14 cellular contexts compared by ENCODE assay signal in the genomic region with DNA sequence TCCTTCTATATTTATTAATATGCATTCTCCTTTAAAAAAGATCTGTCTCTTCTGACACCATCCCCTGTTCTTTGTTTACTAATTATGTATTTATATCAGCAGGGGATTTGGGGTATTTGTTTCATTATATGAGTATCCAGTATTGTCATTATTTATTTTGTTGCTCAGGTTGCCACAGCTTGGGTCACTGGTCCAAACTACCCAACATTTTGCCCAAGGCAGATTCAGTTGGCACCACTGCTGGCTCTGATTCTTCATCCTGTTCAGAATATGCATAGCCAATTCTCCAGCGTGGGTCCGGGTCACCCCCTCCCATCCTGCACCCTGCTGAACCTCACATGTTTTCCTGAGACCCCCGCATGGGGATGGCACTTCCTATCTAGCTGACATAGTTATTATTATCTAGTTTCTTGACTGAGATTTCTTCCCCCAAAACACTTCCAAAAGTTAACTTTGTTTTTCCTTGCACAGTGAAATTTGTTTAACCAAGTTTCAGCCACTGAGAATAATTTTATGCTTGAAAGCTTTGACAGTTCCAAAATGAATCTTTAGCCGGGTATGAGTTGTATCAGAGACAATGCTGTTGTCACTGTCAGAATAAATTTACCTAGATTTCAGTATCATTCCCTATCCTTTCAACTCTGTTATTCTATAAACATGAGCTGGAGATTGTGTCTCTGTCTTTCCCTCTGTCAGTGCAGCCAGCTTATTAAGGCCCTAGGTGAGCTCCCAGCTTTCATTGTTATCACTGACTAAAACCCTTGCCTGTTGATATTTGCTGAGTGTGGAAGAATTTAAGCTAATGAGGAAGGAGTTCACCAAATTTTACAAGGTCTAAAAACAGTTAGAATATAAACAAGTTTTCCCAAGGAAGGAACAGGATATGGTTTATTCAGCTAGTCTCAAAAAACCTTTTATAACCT.
A peak's percentile ranks its signal among the peaks of the same experiment; 100 is the strongest.
DNase-seq lines count a peak whose midpoint lies in the region; ATAC-seq and TF ChIP-seq lines count a peak whose summit lies in the region.
"Had no signal": no experiment of that assay in that cellular context is flagged by ENCODE, and none has a peak within 500 bp of the region (broad histone marks: within the 10 kb centered on the region; RNA-seq: fewer than 3 reads in every experiment).

No MANE protein-coding gene starts in this region.

- H3K36me3 ChIP-seq in sigmoid colon, result peaks cover 19 to 80% (median 31%) of the 10 kb centered on the region in 4 donors

- peaks cover 0 to 70% (median 66%) of the 10 kb centered on the region in 4 donors for H3K4me1 ChIP-seq in sigmoid colon

- H3K9me3 ChIP-seq in sigmoid colon, result no peaks in the 10 kb centered on the region
- H3K9me3 ChIP-seq: heart right ventricle had no signal

- H3K36me3 Mint-ChIP-seq in T-helper 1 cell treated with Interleukin-12 subunit alpha and Interleukin-12 subunit beta and Interleukin-4 antibody, amounts not matched to agents 30 μg/mL and 1 μg/mL, for 36 hours (ENCODE audit: low read depth), result peaks cover 81% of the 10 kb centered on the region
- H3K36me3 Mint-ChIP-seq in activated naive CD8-positive, alpha-beta T cell treated with anti-CD3 and anti-CD28 coated beads, Interleukin-2, amount 10 ng/mL, durations not matched to agents 7 days and 5 days, result peaks cover 80% of the 10 kb centered on the region

- peak overlapping the region; percentile 47 for H3K27ac Mint-ChIP-seq in T-helper 1 cell treated with Interleukin-12 subunit alpha and Interleukin-12 subunit beta and Interleukin-4 antibody, amounts not matched to agents 30 μg/mL and 1 μg/mL, for 36 hours
- H3K27ac Mint-ChIP-seq in activated naive CD8-positive, alpha-beta T cell treated with anti-CD3 and anti-CD28 coated beads, Interleukin-2, amount 10 ng/mL, durations not matched to agents 7 days and 5 days, result peak overlapping the region; percentile 8

- H3K27me3 Mint-ChIP-seq in T-helper 1 cell treated with Interleukin-12 subunit alpha and Interleukin-12 subunit beta and Interleukin-4 antibody, amounts not matched to agents 30 μg/mL and 1 μg/mL, for 36 hours (ENCODE audit: low read depth), result no peaks in the 10 kb centered on the region
- H3K27me3 Mint-ChIP-seq in activated naive CD8-positive, alpha-beta T cell treated with anti-CD3 and anti-CD28 coated beads, Interleukin-2, amount 10 ng/mL, durations not matched to agents 7 days and 5 days, result no peaks in the 10 kb centered on the region

- intact Hi-C loops in sigmoid colon (cut with DNase I), result no loop called here

- H3K4me3 Mint-ChIP-seq in T-helper 1 cell treated with Interleukin-12 subunit alpha and Interleukin-12 subunit beta and Interleukin-4 antibody, amounts not matched to agents 30 μg/mL and 1 μg/mL, for 36 hours, result peak overlapping the region; percentile 23
- no peak overlapping the region for H3K4me3 Mint-ChIP-seq in activated naive CD8-positive, alpha-beta T cell treated with anti-CD3 and anti-CD28 coated beads, Interleukin-2, amount 10 ng/mL, durations not matched to agents 7 days and 5 days

- peak; percentile 66 for ATAC-seq in HG02759 (IDR thresholded peaks at IDR 0.05; ENCODE audit: unreplicated experiment)
- no peak for ATAC-seq in activated naive CD8-positive, alpha-beta T cell treated with anti-CD3 and anti-CD28 coated beads, Interleukin-2, amount 10 ng/mL, durations not matched to agents 7 days and 5 days (ENCODE audit: low read depth)
- ATAC-seq: heart right ventricle, sciatic nerve had no signal

- no peak for TF ChIP-seq CTCF in sigmoid colon (IDR thresholded peaks at IDR 0.05)

- H3K4me3 ChIP-seq in sigmoid colon, result no peak overlapping the region
- H3K4me3 ChIP-seq: heart right ventricle had no signal

- POLR2A ChIA-PET in activated naive CD8-positive, alpha-beta T cell treated with anti-CD3 and anti-CD28 coated beads, Interleukin-2, amount 10 ng/mL, durations not matched to agents 7 days and 5 days (lab: Charles Lee), result no interaction called here

- peaks cover 8% of the 10 kb centered on the region for H3K9me3 Mint-ChIP-seq in T-helper 1 cell treated with Interleukin-12 subunit alpha and Interleukin-12 subunit beta and Interleukin-4 antibody, amounts not matched to agents 30 μg/mL and 1 μg/mL, for 36 hours
- H3K9me3 Mint-ChIP-seq in activated naive CD8-positive, alpha-beta T cell treated with anti-CD3 and anti-CD28 coated beads, Interleukin-2, amount 10 ng/mL, durations not matched to agents 7 days and 5 days, result peaks cover 3% of the 10 kb centered on the region

- H3K4me1 Mint-ChIP-seq in T-helper 1 cell treated with Interleukin-12 subunit alpha and Interleukin-12 subunit beta and Interleukin-4 antibody, amounts not matched to agents 30 μg/mL and 1 μg/mL, for 36 hours (ENCODE audit: low read depth), result peaks cover 81% of the 10 kb centered on the region
- peaks cover 70% of the 10 kb centered on the region for H3K4me1 Mint-ChIP-seq in activated naive CD8-positive, alpha-beta T cell treated with anti-CD3 and anti-CD28 coated beads, Interleukin-2, amount 10 ng/mL, durations not matched to agents 7 days and 5 days

- peak overlapping the region in 3 of 4 donors; percentile 8 to 12 (median 10) for H3K27ac ChIP-seq in sigmoid colon
- H3K27ac ChIP-seq: 22Rv1, epithelial cell of prostate had no signal

- no peak for TF ChIP-seq EP300 in sigmoid colon (IDR thresholded peaks at IDR 0.05)

- DNase-seq in T-helper 1 cell (no peak), sigmoid colon (no peak), NCI-H2227 treated with DMSO at 0.1 percent for 48 hours (lab: John Stamatoyannopoulos, UW) (no peak), nucleus accumbens (lab: John Stamatoyannopoulos, UW) (no peak), UCSD-AML1 (lab: John Stamatoyannopoulos, UW; ENCODE audit: unreplicated experiment) (no peak)
- no peak for DNase-seq in activated naive CD8-positive, alpha-beta T cell treated with anti-CD3 and anti-CD28 coated beads, Interleukin-2, amount 10 ng/mL, durations not matched to agents 7 days and 5 days
- DNase-seq: heart right ventricle, NCI-H1092 treated with DMSO at 0.1 percent for 48 hours, NCI-H446 treated with DMSO at 0.1 percent for 48 hours had no signal

- H3K27me3 ChIP-seq in sigmoid colon, result no peaks in the 10 kb centered on the region
- H3K27me3 ChIP-seq: heart right ventricle had no signal

- TF ChIP-seq POLR2A in sigmoid colon (IDR thresholded peaks at IDR 0.05), result no peak

- WGBS in sigmoid colon, 2 donors, result 84 to 86% methylated on average over 4 of the region's 4 CpGs
